In the genomic region with DNA sequence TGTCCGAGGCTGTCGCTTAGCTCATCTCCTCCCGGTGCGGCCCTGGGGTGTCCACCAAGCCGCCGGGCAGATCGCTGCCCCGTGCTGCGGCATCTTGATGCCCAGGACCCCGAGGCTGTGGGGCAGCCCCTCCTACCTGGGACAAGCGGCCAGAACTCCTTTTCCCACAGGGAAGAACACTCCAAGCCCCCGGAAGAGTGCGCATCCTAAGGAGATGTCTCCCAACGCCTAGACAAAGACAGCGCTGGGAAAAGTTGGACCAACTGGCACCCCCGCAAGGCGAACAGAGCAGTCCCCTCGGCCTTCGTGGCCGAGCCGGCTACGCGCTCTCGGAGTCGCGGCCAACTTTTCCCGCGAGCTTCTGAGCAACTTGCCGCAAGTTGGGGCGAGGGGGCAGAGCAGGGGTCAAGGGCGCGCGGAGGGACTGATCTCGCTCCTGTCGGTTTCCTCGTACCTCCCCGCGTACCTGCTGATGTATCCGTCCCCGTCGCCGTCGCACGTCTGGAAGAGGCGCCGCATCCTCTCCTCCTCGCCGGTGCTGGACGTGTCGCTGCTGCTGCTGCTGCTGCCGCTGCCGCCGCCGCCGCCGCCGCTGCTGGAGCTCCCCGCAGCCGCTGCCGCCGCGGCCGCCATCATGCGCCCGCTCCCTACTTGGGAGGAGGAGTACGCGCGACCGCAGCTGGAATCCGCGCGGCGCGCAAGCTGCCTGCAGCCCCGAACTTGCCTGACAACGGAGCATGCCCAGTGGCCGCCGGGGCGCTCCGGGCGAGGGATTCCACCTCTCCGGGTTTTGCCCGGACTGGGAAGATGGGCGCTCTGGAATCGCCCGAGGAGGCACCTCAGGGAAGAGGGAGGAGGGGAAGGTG, we compare ENCODE assay signal across 8 cellular contexts. TPM values are rescaled to one million over a fixed set of nuclear protein-coding genes. Genes with fewer than 3 reads are reported as not detected.
DNase-seq lines count a peak whose midpoint lies in the region; ATAC-seq and TF ChIP-seq lines count a peak whose summit lies in the region.

A gene (minus strand): TSS at position 675 of the 866 bp plus-strand sequence.

- peak within 1 kb of the TSS; percentile 89 for H3K4me3 ChIP-seq in iPS-20b (ENCODE audit: low read length)

- peak within 1 kb of the TSS; percentile 76 for H3K9ac ChIP-seq in iPS-20b (ENCODE audit: low read depth, low read length)

- ATAC-seq in sciatic nerve, result peak; percentile 92
- no peak for ATAC-seq in GM21717 (IDR thresholded peaks at IDR 0.05; ENCODE audit: unreplicated experiment)
- no peak for ATAC-seq in GM18505 (IDR thresholded peaks at IDR 0.05; ENCODE audit: unreplicated experiment)

- peaks cover 42% of the 10 kb centered on the region for H3K27me3 ChIP-seq in iPS-20b (ENCODE audit: insufficient read depth, low read length)

- intact Hi-C loops in sciatic nerve (cut with DNase I), result no loop called here

- TF ChIP-seq EP300 in Ishikawa (IDR thresholded peaks at IDR 0.05; ENCODE audit: borderline replicate concordance), result 0 out of 2 replicates have a peak, but pooled peaks have one; percentile 23

- TF ChIP-seq RAD21 in Ishikawa (IDR thresholded peaks at IDR 0.05; ENCODE audit: low read depth), result no peak

- H3K27ac ChIP-seq in caudate nucleus (ENCODE audit: low read depth, low read length) (no peak within 1 kb of the TSS), iPS-20b (ENCODE audit: low read length) (no peak within 1 kb of the TSS)

- peaks cover 6% of the 10 kb centered on the region; the same call in 1 of the 2 replicates for H3K4me1 ChIP-seq in iPS-20b (ENCODE audit: insufficient read depth, low read length)

- H3K9me3 ChIP-seq in iPS-20b (ENCODE audit: insufficient read depth, low read depth, low read length), result peaks cover 24% of the 10 kb centered on the region

- DNase-seq in G401 (ENCODE audit: low spot score) (peak; percentile 6), T follicular helper cell (ENCODE audit: low read depth) (peak; percentile 12), caudate nucleus (lab: John Stamatoyannopoulos, UW) (peak in 55 of 61 donors; percentile 3 to 81 (median 50)), sciatic nerve (ENCODE audit: low spot score) (peak; percentile 84)

- no peak for TF ChIP-seq POLR2A in GM18505 (IDR thresholded peaks at IDR 0.05; ENCODE audit: borderline replicate concordance, extremely low read depth, insufficient read depth, insufficient read length)

- in situ Hi-C loops in G401 (cut with HindIII; ENCODE audit: low sequenced_read_pairs), result no loop called here

- H3K36me3 ChIP-seq in iPS-20b (ENCODE audit: insufficient read depth, low read depth, low read length), result no peaks in the 10 kb centered on the region

TF ChIP-seq in Ishikawa, 13 proteins besides CTCF, POLR2A, EP300 and RAD21:
- TF ChIP-seq, protein P1, sequence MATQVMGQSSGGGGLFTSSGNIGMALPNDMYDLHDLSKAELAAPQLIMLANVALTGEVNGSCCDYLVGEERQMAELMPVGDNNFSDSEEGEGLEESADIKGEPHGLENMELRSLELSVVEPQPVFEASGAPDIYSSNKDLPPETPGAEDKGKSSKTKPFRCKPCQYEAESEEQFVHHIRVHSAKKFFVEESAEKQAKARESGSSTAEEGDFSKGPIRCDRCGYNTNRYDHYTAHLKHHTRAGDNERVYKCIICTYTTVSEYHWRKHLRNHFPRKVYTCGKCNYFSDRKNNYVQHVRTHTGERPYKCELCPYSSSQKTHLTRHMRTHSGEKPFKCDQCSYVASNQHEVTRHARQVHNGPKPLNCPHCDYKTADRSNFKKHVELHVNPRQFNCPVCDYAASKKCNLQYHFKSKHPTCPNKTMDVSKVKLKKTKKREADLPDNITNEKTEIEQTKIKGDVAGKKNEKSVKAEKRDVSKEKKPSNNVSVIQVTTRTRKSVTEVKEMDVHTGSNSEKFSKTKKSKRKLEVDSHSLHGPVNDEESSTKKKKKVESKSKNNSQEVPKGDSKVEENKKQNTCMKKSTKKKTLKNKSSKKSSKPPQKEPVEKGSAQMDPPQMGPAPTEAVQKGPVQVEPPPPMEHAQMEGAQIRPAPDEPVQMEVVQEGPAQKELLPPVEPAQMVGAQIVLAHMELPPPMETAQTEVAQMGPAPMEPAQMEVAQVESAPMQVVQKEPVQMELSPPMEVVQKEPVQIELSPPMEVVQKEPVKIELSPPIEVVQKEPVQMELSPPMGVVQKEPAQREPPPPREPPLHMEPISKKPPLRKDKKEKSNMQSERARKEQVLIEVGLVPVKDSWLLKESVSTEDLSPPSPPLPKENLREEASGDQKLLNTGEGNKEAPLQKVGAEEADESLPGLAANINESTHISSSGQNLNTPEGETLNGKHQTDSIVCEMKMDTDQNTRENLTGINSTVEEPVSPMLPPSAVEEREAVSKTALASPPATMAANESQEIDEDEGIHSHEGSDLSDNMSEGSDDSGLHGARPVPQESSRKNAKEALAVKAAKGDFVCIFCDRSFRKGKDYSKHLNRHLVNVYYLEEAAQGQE (IDR thresholded peaks at IDR 0.05; ENCODE audit: low read depth), result no peak
- TF ChIP-seq ZBTB7A (IDR thresholded peaks at IDR 0.05; ENCODE audit: low read depth) (peak; percentile 24; the same call in 1 of the 2 replicates), YY1 (IDR thresholded peaks at IDR 0.05; ENCODE audit: low read depth) (peak; percentile 86), TCF12 (IDR thresholded peaks at IDR 0.05; ENCODE audit: low read depth) (no peak), TAF1 (IDR thresholded peaks at IDR 0.05; ENCODE audit: low read depth) (peak; percentile 48; the same call in 1 of the 2 replicates), FOXM1 (IDR thresholded peaks at IDR 0.05; ENCODE audit: borderline replicate concordance, low read depth) (no peak), CREB1 (IDR thresholded peaks at IDR 0.05; ENCODE audit: low read depth) (no peak), EGR1 (IDR thresholded peaks at IDR 0.05) (no peak), CEBPB (IDR thresholded peaks at IDR 0.05) (no peak), TEAD4 (IDR thresholded peaks at IDR 0.05) (peak; percentile 69), NFIC (IDR thresholded peaks at IDR 0.05) (no peak)
- TF ChIP-seq, protein P2, sequence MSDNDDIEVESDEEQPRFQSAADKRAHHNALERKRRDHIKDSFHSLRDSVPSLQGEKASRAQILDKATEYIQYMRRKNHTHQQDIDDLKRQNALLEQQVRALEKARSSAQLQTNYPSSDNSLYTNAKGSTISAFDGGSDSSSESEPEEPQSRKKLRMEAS (IDR thresholded peaks at IDR 0.05), result peak; percentile 35
- TF ChIP-seq, protein P3, sequence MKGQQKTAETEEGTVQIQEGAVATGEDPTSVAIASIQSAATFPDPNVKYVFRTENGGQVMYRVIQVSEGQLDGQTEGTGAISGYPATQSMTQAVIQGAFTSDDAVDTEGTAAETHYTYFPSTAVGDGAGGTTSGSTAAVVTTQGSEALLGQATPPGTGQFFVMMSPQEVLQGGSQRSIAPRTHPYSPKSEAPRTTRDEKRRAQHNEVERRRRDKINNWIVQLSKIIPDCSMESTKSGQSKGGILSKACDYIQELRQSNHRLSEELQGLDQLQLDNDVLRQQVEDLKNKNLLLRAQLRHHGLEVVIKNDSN (IDR thresholded peaks at IDR 0.05), result no peak

RNA-seq across cellular contexts. Expression of the gene that starts here (rescaled TPM):
- 0.10 and 0.98 TPM in 2 replicates for total RNA-seq in G401 (2014; rRNA removed; shearing (Covaris generic))
- total RNA-seq in sciatic nerve, result 41.9 TPM

Comparison
In these comparisons a context has a peak if more than half of its experiments do, and no peak if none do; other contexts are left out.
1. RNA of the gene that starts here (total RNA-seq): 41.9 TPM in sciatic nerve (single experiment); 0.10 to 0.98 TPM in G401; every median in the first group is over 10 times any median in the second.
2. Peak in DNase-seq in G401; RNA of the gene not detected or under 1 TPM.
3. DNase-seq: peak in every context shown above with its lines; median percentile 84 in sciatic nerve; 50 in caudate nucleus; 12 in T follicular helper cell; 6 in G401.